13 cellular contexts compared by ENCODE assay signal in the genomic region with DNA sequence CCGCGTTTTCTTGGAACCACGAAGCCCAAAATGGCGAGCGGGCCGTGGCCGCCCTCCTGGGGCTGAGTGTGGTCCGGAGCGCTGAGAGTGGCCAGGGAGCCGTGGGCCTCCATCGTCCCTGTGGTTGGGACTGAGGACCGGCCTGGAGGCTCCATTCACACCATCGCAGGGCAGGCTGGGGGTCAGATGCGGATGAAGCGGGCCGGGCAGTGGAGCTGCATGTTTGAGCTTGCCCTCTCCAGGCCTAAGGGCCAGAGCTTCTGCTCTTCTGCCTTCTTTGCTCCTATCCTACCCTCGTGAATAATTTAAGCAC. TPM values are rescaled to one million over a fixed set of nuclear protein-coding genes. Genes with fewer than 3 reads are reported as not detected.
A peak's percentile ranks its signal among the peaks of the same experiment; 100 is the strongest.
DNase-seq lines count a peak whose midpoint lies in the region; ATAC-seq and TF ChIP-seq lines count a peak whose summit lies in the region.
"Had no signal": no experiment of that assay in that cellular context is flagged by ENCODE, and none has a peak within 500 bp of the region (broad histone marks: within the 10 kb centered on the region; RNA-seq: fewer than 3 reads in every experiment).

No MANE protein-coding gene starts in this region.

- DNase-seq in activated T-cell treated with anti-CD3 and anti-CD28 coated beads, Interleukin-2, amount 50 U/mL, for 72 hours = no peak
- no peak for DNase-seq in activated T-cell treated with anti-CD3 and anti-CD28 coated beads, Interleukin-2, amount 50 U/mL, for 1 hour
- no peak for DNase-seq in activated CD8-positive, alpha-beta T cell treated with anti-CD3 and anti-CD28 coated beads, Interleukin-2, amount 10 ng/mL, durations not matched to agents 7 days and 5 days
- DNase-seq in stomach (no peak), RKO (ENCODE audit: low spot score) (no peak), D341Med (ENCODE audit: low spot score) (no peak), HuH-7.5 (ENCODE audit: low spot score) (no peak)
- DNase-seq: activated CD4-positive, alpha-beta T cell treated with anti-CD3 and anti-CD28 coated beads for 4 hours; NCI-H1436; NCI-H69; transverse colon had no signal

- no peaks in the 10 kb centered on the region for H3K36me3 Mint-ChIP-seq in activated T-cell treated with anti-CD3 and anti-CD28 coated beads, Interleukin-2, amount 50 U/mL, for 72 hours (ENCODE audit: insufficient read depth in 2 of 2)
- no peaks in the 10 kb centered on the region for H3K36me3 Mint-ChIP-seq in activated CD8-positive, alpha-beta T cell treated with anti-CD3 and anti-CD28 coated beads, Interleukin-2, amount 10 ng/mL, durations not matched to agents 7 days and 5 days (ENCODE audit: low read depth)

- H3K27ac Mint-ChIP-seq in activated T-cell treated with anti-CD3 and anti-CD28 coated beads, Interleukin-2, amount 50 U/mL, for 72 hours = no peak overlapping the region
- H3K27ac Mint-ChIP-seq in activated CD8-positive, alpha-beta T cell treated with anti-CD3 and anti-CD28 coated beads, Interleukin-2, amount 10 ng/mL, durations not matched to agents 7 days and 5 days = no peak overlapping the region

- H3K9ac ChIP-seq in iPS-20b (ENCODE audit: low read depth, low read length) = no peak overlapping the region

- no peak for TF ChIP-seq CTCF in stomach (IDR thresholded peaks at IDR 0.05)

- 21 to 35% (median 26%) methylated on average over 16 to 17 of the region's 17 CpGs for WGBS in stomach, 5 donors

- POLR2A ChIA-PET in activated CD8-positive, alpha-beta T cell treated with anti-CD3 and anti-CD28 coated beads, Interleukin-2, amount 10 ng/mL, durations not matched to agents 7 days and 5 days (lab: Charles Lee) = no interaction called here

- CTCF ChIA-PET in activated CD8-positive, alpha-beta T cell treated with anti-CD3 and anti-CD28 coated beads, Interleukin-2, amount 10 ng/mL, durations not matched to agents 7 days and 5 days (lab: Charles Lee) = interaction anchor here (1.7 to 4.8 kb wide), 3 partner anchors 20 to 29 kb away, joined by 5 to 17 read pairs (median 17); no protein-coding TSS in a partner anchor

- H3K4me1 ChIP-seq in iPS-20b (ENCODE audit: insufficient read depth, low read length) (peaks cover 18% of the 10 kb centered on the region; the same call in 1 of the 2 replicates), stomach (peaks cover 14 to 28% (median 18%) of the 10 kb centered on the region in 4 donors)

- H3K9me3 Mint-ChIP-seq in activated T-cell treated with anti-CD3 and anti-CD28 coated beads, Interleukin-2, amount 50 U/mL, for 72 hours = no peaks in the 10 kb centered on the region
- H3K9me3 Mint-ChIP-seq in activated CD8-positive, alpha-beta T cell treated with anti-CD3 and anti-CD28 coated beads, Interleukin-2, amount 10 ng/mL, durations not matched to agents 7 days and 5 days (ENCODE audit: insufficient read depth) = no peaks in the 10 kb centered on the region

- H3K4me3 Mint-ChIP-seq in activated T-cell treated with anti-CD3 and anti-CD28 coated beads, Interleukin-2, amount 50 U/mL, for 72 hours = peak overlapping the region; percentile 66 to 74
- H3K4me3 Mint-ChIP-seq in activated CD8-positive, alpha-beta T cell treated with anti-CD3 and anti-CD28 coated beads, Interleukin-2, amount 10 ng/mL, durations not matched to agents 7 days and 5 days = peak overlapping the region; percentile 44

- peaks cover 8% of the 10 kb centered on the region for H3K4me1 Mint-ChIP-seq in activated T-cell treated with anti-CD3 and anti-CD28 coated beads, Interleukin-2, amount 50 U/mL, for 72 hours (ENCODE audit: low read depth)
- H3K4me1 Mint-ChIP-seq in activated CD8-positive, alpha-beta T cell treated with anti-CD3 and anti-CD28 coated beads, Interleukin-2, amount 10 ng/mL, durations not matched to agents 7 days and 5 days (ENCODE audit: low read depth) = peaks cover 6% of the 10 kb centered on the region

- ATAC-seq in activated T-cell treated with anti-CD3 and anti-CD28 coated beads, Interleukin-2, amount 50 U/mL, for 72 hours (replicated peaks in 1 of 2) = no peak
- no peak for ATAC-seq in activated CD8-positive, alpha-beta T cell treated with anti-CD3 and anti-CD28 coated beads, Interleukin-2, amount 10 ng/mL, durations not matched to agents 7 days and 5 days

- no peak for TF ChIP-seq EP300 in stomach (IDR thresholded peaks at IDR 0.05)

- H3K36me3 ChIP-seq in iPS-20b (ENCODE audit: insufficient read depth, low read depth, low read length) (no peaks in the 10 kb centered on the region), stomach (no peaks in the 10 kb centered on the region)
- H3K36me3 ChIP-seq: transverse colon had no signal

- H3K27me3 Mint-ChIP-seq in activated T-cell treated with anti-CD3 and anti-CD28 coated beads, Interleukin-2, amount 50 U/mL, for 72 hours (ENCODE audit: low read depth) = peaks cover 57% of the 10 kb centered on the region
- H3K27me3 Mint-ChIP-seq in activated CD8-positive, alpha-beta T cell treated with anti-CD3 and anti-CD28 coated beads, Interleukin-2, amount 10 ng/mL, durations not matched to agents 7 days and 5 days (ENCODE audit: low read depth) = peaks cover 76% of the 10 kb centered on the region

- no peak overlapping the region for H3K27ac ChIP-seq in iPS-20b (ENCODE audit: low read length)
- no peak overlapping the region for H3K27ac ChIP-seq in stomach
- H3K27ac ChIP-seq: A549, transverse colon had no signal

- peaks cover 100% of the 10 kb centered on the region for H3K27me3 ChIP-seq in iPS-20b (ENCODE audit: insufficient read depth, low read length)
- peaks cover 21 to 98% (median 70%) of the 10 kb centered on the region in 3 donors for H3K27me3 ChIP-seq in stomach

- H3K9me3 ChIP-seq in iPS-20b (ENCODE audit: insufficient read depth, low read depth, low read length) (no peaks in the 10 kb centered on the region; the same call in 1 of the 2 replicates), stomach (no peaks in the 10 kb centered on the region)
- H3K9me3 ChIP-seq: A549, transverse colon had no signal

- H3K4me3 ChIP-seq in iPS-20b (ENCODE audit: low read length) (peak overlapping the region; percentile 14; the same call in 1 of the 2 replicates), stomach (peak overlapping the region in 3 of 4 donors; percentile 28 to 48 (median 43))
- H3K4me3 ChIP-seq: A549 had no signal

- intact Hi-C loops in stomach (cut with DNase I; ENCODE audit: low total_unique reads) = no loop called here

- no peak for TF ChIP-seq POLR2A in stomach (IDR thresholded peaks at IDR 0.05)

RNA-seq across cellular contexts. Expression of a gene that starts 44.8 kb away (rescaled TPM):
- 10 to 100 TPM; 71.5 to 74.1 TPM for total RNA-seq in activated T-cell treated with anti-CD3 and anti-CD28 coated beads, Interleukin-2, amount 50 U/mL, for 72 hours
- total RNA-seq in activated CD8-positive, alpha-beta T cell treated with anti-CD3 and anti-CD28 coated beads, Interleukin-2, amount 10 ng/mL, durations not matched to agents 7 days and 5 days = 100 to 1,000 TPM; 121 to 128 TPM
- 100 to 1,000 TPM in 2 of 5 donors, 10 to 100 TPM in 3; 42.4 to 172 (median 76.9) TPM for total RNA-seq in stomach
- 10 to 100 TPM; 22.7 to 40.5 (median 24.3) TPM for polyA plus RNA-seq in stomach
